In genomic region chr22:29275819-29276565, GRCh38 we compare ENCODE assay signal across 13 cellular contexts. TPM values are rescaled to one million over a fixed set of nuclear protein-coding genes. Genes with fewer than 3 reads are reported as not detected.
DNase-seq lines count a peak whose midpoint lies in the region; ATAC-seq, FAIRE-seq and TF ChIP-seq lines count a peak whose summit lies in the region.
"Had no signal": no experiment of that assay in that cellular context is flagged by ENCODE, and none has a peak within 500 bp of the region (broad histone marks: within the 10 kb centered on the region; RNA-seq: fewer than 3 reads in every experiment).

No MANE protein-coding gene starts in this region.

- CTCF ChIA-PET in HepG2 (lab: Yijun Ruan, JAX; ENCODE audit: low intra/inter-chr PET ratio, low total read pairs) = no interaction called here

- no peaks in the 10 kb centered on the region for H3K9me3 Mint-ChIP-seq in activated naive CD4-positive, alpha-beta T cell treated with anti-CD3 and anti-CD28 coated beads, Interleukin-2, amount 50 U/mL, for 24 hours
- no peaks in the 10 kb centered on the region for H3K9me3 Mint-ChIP-seq in type B pancreatic cell

- H3K4me1 ChIP-seq in adipocyte (ENCODE audit: control insufficient read depth, insufficient read depth, low read length) (peaks cover 53% of the 10 kb centered on the region), HepG2 (ENCODE audit: insufficient read depth, low read length) (peaks cover 60% of the 10 kb centered on the region), MM.1S (ENCODE audit: low read length) (peaks cover 5% of the 10 kb centered on the region; the same call in 1 of the 2 replicates)

- H3K9ac ChIP-seq in adipocyte (ENCODE audit: low read length) (peak overlapping the region; percentile 24), HepG2 (ENCODE audit: insufficient read depth, low read depth, low read length) (no peak overlapping the region), MM.1S (ENCODE audit: low read length) (no peak overlapping the region)

- TF ChIP-seq RAD21 in HepG2 (CRISPR knock-in tag; IDR thresholded peaks at IDR 0.05) = no peak

- intact Hi-C loops in HepG2 (cut with micrococcal nuclease; ENCODE audit: unreplicated experiment) = no loop called here

- ATAC-seq in HepG2 (peak; percentile 48), HG02623 (IDR thresholded peaks at IDR 0.05; ENCODE audit: unreplicated experiment) (no peak)

- TF ChIP-seq EP300 in HepG2 (IDR thresholded peaks at IDR 0.05; ENCODE audit: low read depth in 2 of 2, low read length in 2 of 2) = no peak
- no peak for TF ChIP-seq EP300 in HepG2 (CRISPR knock-in tag; IDR thresholded peaks at IDR 0.05; ENCODE audit: borderline replicate concordance)

- H3K36me3 Mint-ChIP-seq in activated naive CD4-positive, alpha-beta T cell treated with anti-CD3 and anti-CD28 coated beads, Interleukin-2, amount 50 U/mL, for 24 hours = peaks cover 32% of the 10 kb centered on the region
- peaks cover 69% of the 10 kb centered on the region for H3K36me3 Mint-ChIP-seq in type B pancreatic cell

- H3K27me3 ChIP-seq in adipocyte (replicated peaks; ENCODE audit: control insufficient read depth, insufficient read depth, low read length) (no peaks in the 10 kb centered on the region), HepG2 (ENCODE audit: control insufficient read depth in 1 of 2, insufficient read depth in 2 of 2, low read length in 2 of 2) (no peaks in the 10 kb centered on the region), H7 (ENCODE audit: control insufficient read depth, insufficient read depth, low read length) (no peaks in the 10 kb centered on the region), MM.1S (replicated peaks; ENCODE audit: insufficient read depth, low read length) (no peaks in the 10 kb centered on the region)
- H3K27me3 ChIP-seq: esophagus squamous epithelium, ovary had no signal

- TF ChIP-seq CTCF in HepG2 (CRISPR knock-in tag; IDR thresholded peaks at IDR 0.05) = no peak
- no peak for TF ChIP-seq CTCF in type B pancreatic cell (conservative IDR thresholded peaks at IDR 0.05)
- TF ChIP-seq CTCF in MM.1S (IDR thresholded peaks at IDR 0.05; ENCODE audit: low read length) = no peak

- no peaks in the 10 kb centered on the region for H3K27me3 Mint-ChIP-seq in activated naive CD4-positive, alpha-beta T cell treated with anti-CD3 and anti-CD28 coated beads, Interleukin-2, amount 50 U/mL, for 24 hours
- H3K27me3 Mint-ChIP-seq in type B pancreatic cell = no peaks in the 10 kb centered on the region

- H3K79me2 ChIP-seq in HepG2 (ENCODE audit: insufficient read depth, low read length) (peaks cover 89% of the 10 kb centered on the region), MM.1S (ENCODE audit: low read length) (peaks cover 97% of the 10 kb centered on the region)

- H3K27ac ChIP-seq in HepG2 (ENCODE audit: extremely low read length, insufficient read depth, low read length) = peak overlapping the region; percentile 53
- H3K27ac ChIP-seq in MM.1S (ENCODE audit: low read length) = no peak overlapping the region
- H3K27ac ChIP-seq: esophagus squamous epithelium, ovary had no signal

- H3K4me2 ChIP-seq in HepG2 (ENCODE audit: low read depth, low read length) (peak overlapping the region; percentile 37; the same call in 1 of the 2 replicates), MM.1S (ENCODE audit: low read depth, low read length) (no peak overlapping the region)

- no peak overlapping the region for H3K4me3 ChIP-seq in adipocyte (ENCODE audit: low read length)
- H3K4me3 ChIP-seq in HepG2 (replicated peaks in 1 of 3; ENCODE audit: insufficient read depth in 1 of 3, low read depth in 2 of 3, low read length in 3 of 3) = no peak overlapping the region
- no peak overlapping the region for H3K4me3 ChIP-seq in H7 (ENCODE audit: insufficient read depth, low read depth, low read length)
- H3K4me3 ChIP-seq in MM.1S (ENCODE audit: low read length) = no peak overlapping the region
- H3K4me3 ChIP-seq: esophagus squamous epithelium, ovary had no signal

- H3K9me3 ChIP-seq in adipocyte (ENCODE audit: control insufficient read depth, low read length) (no peaks in the 10 kb centered on the region), HepG2 (ENCODE audit: low read length) (no peaks in the 10 kb centered on the region), MM.1S (replicated peaks; ENCODE audit: insufficient read depth, low read length) (no peaks in the 10 kb centered on the region)
- H3K9me3 ChIP-seq: esophagus squamous epithelium, ovary had no signal

- TF ChIP-seq POLR2A in HepG2 (IDR thresholded peaks at IDR 0.05; ENCODE audit: insufficient read depth in 1 of 2, low read depth in 2 of 2, low read length in 2 of 2) = no peak

- no peak for DNase-seq in activated naive CD4-positive, alpha-beta T cell treated with anti-CD3 and anti-CD28 coated beads, Interleukin-2, amount 50 U/mL, for 16 hours
- DNase-seq in adipocyte (ENCODE audit: low read depth) (no peak), HepG2 (ENCODE audit: low spot score) (no peak), type B pancreatic cell (ENCODE audit: extremely low spot score, unreplicated experiment) (no peak), H7 (no peak), MM.1S (no peak)
- DNase-seq: DMS153, esophagus squamous epithelium, NCI-H1694 treated with DMSO at 0.1 percent for 48 hours, NCI-H69, ovary had no signal

- peak overlapping the region; percentile 49 for H3K27ac Mint-ChIP-seq in activated naive CD4-positive, alpha-beta T cell treated with anti-CD3 and anti-CD28 coated beads, Interleukin-2, amount 50 U/mL, for 24 hours
- H3K27ac Mint-ChIP-seq in type B pancreatic cell = peak overlapping the region; percentile 22

- in situ Hi-C loops in HepG2 (cut with HindIII; ENCODE audit: extremely low pct_ligation_motif_present, low pct_unique_long_range_greater_than_20kb) = no loop called here

- H3K36me3 ChIP-seq in adipocyte (ENCODE audit: control insufficient read depth, insufficient read depth, low read length, severe bottlenecking) = peaks cover 89% of the 10 kb centered on the region
- peaks cover 28 to 77% of the 10 kb centered on the region in 2 experiments for H3K36me3 ChIP-seq in HepG2 (replicated peaks in 1 of 2; ENCODE audit: control insufficient read depth in 1 of 2, insufficient read depth in 2 of 2, low read length in 2 of 2)
- peaks cover 55% of the 10 kb centered on the region for H3K36me3 ChIP-seq in H7 (replicated peaks; ENCODE audit: control insufficient read depth, insufficient read depth, low read length)
- H3K36me3 ChIP-seq in MM.1S (replicated peaks; ENCODE audit: insufficient read depth, low read length) = peaks cover 63% of the 10 kb centered on the region
- H3K36me3 ChIP-seq: ovary had no signal

- H2AFZ ChIP-seq in HepG2 (ENCODE audit: low read length) (no peak overlapping the region), MM.1S (ENCODE audit: low read length) (no peak overlapping the region)

- no peak overlapping the region for H3K4me3 Mint-ChIP-seq in activated naive CD4-positive, alpha-beta T cell treated with anti-CD3 and anti-CD28 coated beads, Interleukin-2, amount 50 U/mL, for 24 hours
- peak overlapping the region; percentile 32 for H3K4me3 Mint-ChIP-seq in type B pancreatic cell

- WGBS in HepG2 (ENCODE audit: low lambda C conversion rate) = 52% methylated on average over 3 of the region's 3 CpGs

- BruUV-seq in HepG2 (replicated peaks; lab: Mats Ljungman, UMichigan) = no TSS peak

- no peaks in the 10 kb centered on the region for H3K9me2 ChIP-seq in MM.1S (replicated peaks; ENCODE audit: insufficient read depth, low read length)

- H3K4me1 Mint-ChIP-seq in activated naive CD4-positive, alpha-beta T cell treated with anti-CD3 and anti-CD28 coated beads, Interleukin-2, amount 50 U/mL, for 24 hours = peaks cover 79% of the 10 kb centered on the region
- H3K4me1 Mint-ChIP-seq in type B pancreatic cell (ENCODE audit: unreplicated experiment) = peaks cover 48% of the 10 kb centered on the region

- H3F3A ChIP-seq in MM.1S (ENCODE audit: insufficient read depth, low read length) = no peaks in the 10 kb centered on the region; the same call in 1 of the 2 replicates

- H4K20me1 ChIP-seq in HepG2 (ENCODE audit: insufficient read depth, low read length) = peaks cover 74% of the 10 kb centered on the region
- peaks cover 86% of the 10 kb centered on the region for H4K20me1 ChIP-seq in MM.1S (ENCODE audit: insufficient read depth, low read length)

- no peak for FAIRE-seq in HepG2 (lab: Jason Lieb, UNC)

- POLR2A ChIA-PET in HepG2 (lab: Yijun Ruan, JAX) = interaction anchor here (1.7 kb wide), 1 partner anchor 7 kb away, joined by 4 read pairs; the partner anchor contains the start of gene EWSR1

RNA-seq across cellular contexts. Expression of gene EWSR1, which starts 7.9 kb away (rescaled TPM):
- 167 and 211 TPM in 2 replicates for total RNA-seq in HepG2 (2016; rRNA removed; fragmentation: Illumina TruSeq; extraction: Trizol)
- 28.9 and 32.2 TPM in 2 replicates for total RNA-seq in HepG2 (2016; cell fraction: cytosol; rRNA removed; fragmentation: Illumina TruSeq; extraction: Trizol; ENCODE audit: low read depth)
- 146 and 211 TPM in 2 replicates for total RNA-seq in HepG2 (2016; cell fraction: insoluble cytoplasmic fraction; rRNA removed; fragmentation: Illumina TruSeq; extraction: Trizol)
- total RNA-seq in HepG2 (2016; cell fraction: membrane; rRNA removed; fragmentation: Illumina TruSeq; extraction: Trizol) = 47.2 and 49.1 TPM in 2 replicates
- total RNA-seq in HepG2 (2016; cell fraction: nucleus; rRNA removed; fragmentation: Illumina TruSeq; extraction: Trizol) = 216 and 251 TPM in 2 replicates
- polyA plus RNA-seq in HepG2 (2011; rRNA removed) = 326 and 401 TPM in 2 replicates
- polyA plus RNA-seq in HepG2 (2011; cell fraction: cytosol; rRNA removed) = 202 and 208 TPM in 2 replicates
- 687 and 755 TPM in 2 replicates for polyA plus RNA-seq in HepG2 (2011; cell fraction: nucleus; rRNA removed)
- polyA plus RNA-seq in HepG2 (2012) = 138 and 189 TPM in 2 replicates
- 22.8 and 25.5 TPM in 2 replicates for polyA plus RNA-seq in HepG2 (2016; cell fraction: cytosol; fragmentation: Illumina TruSeq; extraction: Trizol; ENCODE audit: low read depth)
- polyA plus RNA-seq in HepG2 (2016; cell fraction: insoluble cytoplasmic fraction; fragmentation: Illumina TruSeq; extraction: Trizol; ENCODE audit: low read depth) = 183 and 203 TPM in 2 replicates
- 29.2 and 38.3 TPM in 2 replicates for polyA plus RNA-seq in HepG2 (2016; cell fraction: membrane; fragmentation: Illumina TruSeq; extraction: Trizol; ENCODE audit: low read depth)
- polyA plus RNA-seq in HepG2 (2016; cell fraction: nucleus; fragmentation: Illumina TruSeq; extraction: Trizol; ENCODE audit: insufficient read depth, low read depth) = 477 and 502 TPM in 2 replicates
- polyA minus RNA-seq in HepG2 (2011; rRNA and poly(A)+ RNA removed; ENCODE audit: low replicate concordance) = 381 and 574 TPM in 2 replicates
- polyA minus RNA-seq in HepG2 (2011; cell fraction: cytosol; rRNA and poly(A)+ RNA removed) = 103 and 111 TPM in 2 replicates
- 302 and 303 TPM in 2 replicates for polyA minus RNA-seq in HepG2 (2011; cell fraction: nucleus; rRNA and poly(A)+ RNA removed)
- 244 and 347 TPM in 2 replicates for total RNA-seq in type B pancreatic cell (ENCODE audit: low replicate concordance)
- 226 and 229 TPM in 2 replicates for total RNA-seq in H7 (2014; rRNA removed; shearing (Covaris generic))

RNA-seq across cellular contexts. Expression of gene RHBDD3, which starts 8.2 kb away (rescaled TPM):
- total RNA-seq in HepG2 (2016; rRNA removed; fragmentation: Illumina TruSeq; extraction: Trizol) (12.6 and 26.7 TPM in 2 replicates), type B pancreatic cell (ENCODE audit: low replicate concordance) (33.9 and 59.2 TPM in 2 replicates)
- 8.3 and 9.2 TPM in 2 replicates for total RNA-seq in HepG2 (2016; cell fraction: cytosol; rRNA removed; fragmentation: Illumina TruSeq; extraction: Trizol; ENCODE audit: low read depth)
- total RNA-seq in HepG2 (2016; cell fraction: insoluble cytoplasmic fraction; rRNA removed; fragmentation: Illumina TruSeq; extraction: Trizol) = 12.3 and 26.7 TPM in 2 replicates
- total RNA-seq in HepG2 (2016; cell fraction: membrane; rRNA removed; fragmentation: Illumina TruSeq; extraction: Trizol) = 16.9 and 21.6 TPM in 2 replicates
- total RNA-seq in HepG2 (2016; cell fraction: nucleus; rRNA removed; fragmentation: Illumina TruSeq; extraction: Trizol) = 24.7 and 26.9 TPM in 2 replicates
- polyA plus RNA-seq in HepG2 (2011; rRNA removed) = 12.1 and 21.0 TPM in 2 replicates
- 10.6 and 17.9 TPM in 2 replicates for polyA plus RNA-seq in HepG2 (2011; cell fraction: cytosol; rRNA removed)
- 38.6 and 38.8 TPM in 2 replicates for polyA plus RNA-seq in HepG2 (2011; cell fraction: nucleus; rRNA removed)
- 8.5 and 12.8 TPM in 2 replicates for polyA plus RNA-seq in HepG2 (2012)
- polyA plus RNA-seq in HepG2 (2016; cell fraction: cytosol; fragmentation: Illumina TruSeq; extraction: Trizol; ENCODE audit: low read depth) = 6.5 and 10.4 TPM in 2 replicates
- 10.8 and 11.3 TPM in 2 replicates for polyA plus RNA-seq in HepG2 (2016; cell fraction: insoluble cytoplasmic fraction; fragmentation: Illumina TruSeq; extraction: Trizol; ENCODE audit: low read depth)
- 11.9 and 12.6 TPM in 2 replicates for polyA plus RNA-seq in HepG2 (2016; cell fraction: membrane; fragmentation: Illumina TruSeq; extraction: Trizol; ENCODE audit: low read depth)
- polyA plus RNA-seq in HepG2 (2016; cell fraction: nucleus; fragmentation: Illumina TruSeq; extraction: Trizol; ENCODE audit: insufficient read depth, low read depth) = 59.8 and 60.3 TPM in 2 replicates
- 9.9 and 18.2 TPM in 2 replicates for polyA minus RNA-seq in HepG2 (2011; rRNA and poly(A)+ RNA removed; ENCODE audit: low replicate concordance)
- polyA minus RNA-seq in HepG2 (2011; cell fraction: cytosol; rRNA and poly(A)+ RNA removed) = 5.7 and 7.1 TPM in 2 replicates
- polyA minus RNA-seq in HepG2 (2011; cell fraction: nucleus; rRNA and poly(A)+ RNA removed) = 7.7 and 9.3 TPM in 2 replicates
- 71.6 and 76.3 TPM in 2 replicates for total RNA-seq in H7 (2014; rRNA removed; shearing (Covaris generic))

RNA-seq across cellular contexts. Expression of gene GAS2L1, which starts 30.5 kb away (rescaled TPM):
- total RNA-seq in HepG2 (2016; rRNA removed; fragmentation: Illumina TruSeq; extraction: Trizol) (2.6 and 3.3 TPM in 2 replicates), type B pancreatic cell (ENCODE audit: low replicate concordance) (13.5 and 17.2 TPM in 2 replicates)
- total RNA-seq in HepG2 (2016; cell fraction: cytosol; rRNA removed; fragmentation: Illumina TruSeq; extraction: Trizol; ENCODE audit: low read depth) = 3.1 TPM in 2 replicates
- total RNA-seq in HepG2 (2016; cell fraction: insoluble cytoplasmic fraction; rRNA removed; fragmentation: Illumina TruSeq; extraction: Trizol) = 1.9 and 3.4 TPM in 2 replicates
- 6.6 and 6.7 TPM in 2 replicates for total RNA-seq in HepG2 (2016; cell fraction: membrane; rRNA removed; fragmentation: Illumina TruSeq; extraction: Trizol)
- 2.1 and 2.7 TPM in 2 replicates for total RNA-seq in HepG2 (2016; cell fraction: nucleus; rRNA removed; fragmentation: Illumina TruSeq; extraction: Trizol)
- polyA plus RNA-seq in HepG2 (2011; rRNA removed) = 1.8 and 2.2 TPM in 2 replicates
- 1.8 and 3.2 TPM in 2 replicates for polyA plus RNA-seq in HepG2 (2011; cell fraction: cytosol; rRNA removed)
- 6.0 and 8.0 TPM in 2 replicates for polyA plus RNA-seq in HepG2 (2011; cell fraction: nucleus; rRNA removed)
- polyA plus RNA-seq in HepG2 (2012) = 0.98 and 1.3 TPM in 2 replicates
- 4.1 and 4.7 TPM in 2 replicates for polyA plus RNA-seq in HepG2 (2016; cell fraction: cytosol; fragmentation: Illumina TruSeq; extraction: Trizol; ENCODE audit: low read depth)
- 3.4 and 4.4 TPM in 2 replicates for polyA plus RNA-seq in HepG2 (2016; cell fraction: insoluble cytoplasmic fraction; fragmentation: Illumina TruSeq; extraction: Trizol; ENCODE audit: low read depth)
- polyA plus RNA-seq in HepG2 (2016; cell fraction: membrane; fragmentation: Illumina TruSeq; extraction: Trizol; ENCODE audit: low read depth) = 7.9 and 8.8 TPM in 2 replicates
- 5.9 and 7.0 TPM in 2 replicates for polyA plus RNA-seq in HepG2 (2016; cell fraction: nucleus; fragmentation: Illumina TruSeq; extraction: Trizol; ENCODE audit: insufficient read depth, low read depth)
- polyA minus RNA-seq in HepG2 (2011; rRNA and poly(A)+ RNA removed; ENCODE audit: low replicate concordance) = 2.7 and 10.4 TPM in 2 replicates
- 1.5 and 1.6 TPM in 2 replicates for polyA minus RNA-seq in HepG2 (2011; cell fraction: cytosol; rRNA and poly(A)+ RNA removed)
- polyA minus RNA-seq in HepG2 (2011; cell fraction: nucleus; rRNA and poly(A)+ RNA removed) = 1.9 and 3.5 TPM in 2 replicates
- 22.2 and 28.3 TPM in 2 replicates for total RNA-seq in H7 (2014; rRNA removed; shearing (Covaris generic))

RNA-seq across cellular contexts. Expression of gene RASL10A, which starts 39.5 kb away (rescaled TPM):
- total RNA-seq in HepG2 (2016; rRNA removed; fragmentation: Illumina TruSeq; extraction: Trizol) (0.22 TPM in 1 of 2 replicates, not detected in the other), type B pancreatic cell (ENCODE audit: low replicate concordance) (0.62 and 1.5 TPM in 2 replicates)
- not detected in 2 replicates for total RNA-seq in HepG2 (2016; cell fraction: cytosol; rRNA removed; fragmentation: Illumina TruSeq; extraction: Trizol; ENCODE audit: low read depth)
- not detected in 2 replicates for total RNA-seq in HepG2 (2016; cell fraction: insoluble cytoplasmic fraction; rRNA removed; fragmentation: Illumina TruSeq; extraction: Trizol)
- total RNA-seq in HepG2 (2016; cell fraction: membrane; rRNA removed; fragmentation: Illumina TruSeq; extraction: Trizol) = not detected in 2 replicates
- not detected in 2 replicates for total RNA-seq in HepG2 (2016; cell fraction: nucleus; rRNA removed; fragmentation: Illumina TruSeq; extraction: Trizol)
- 0.05 and 0.08 TPM in 2 replicates for polyA plus RNA-seq in HepG2 (2011; rRNA removed)
- polyA plus RNA-seq in HepG2 (2011; cell fraction: cytosol; rRNA removed) = 0.08 and 0.17 TPM in 2 replicates
- 0.40 and 1.6 TPM in 2 replicates for polyA plus RNA-seq in HepG2 (2011; cell fraction: nucleus; rRNA removed)
- not detected in 2 replicates for polyA plus RNA-seq in HepG2 (2012)
- polyA plus RNA-seq in HepG2 (2016; cell fraction: cytosol; fragmentation: Illumina TruSeq; extraction: Trizol; ENCODE audit: low read depth) = not detected in 2 replicates
- polyA plus RNA-seq in HepG2 (2016; cell fraction: insoluble cytoplasmic fraction; fragmentation: Illumina TruSeq; extraction: Trizol; ENCODE audit: low read depth) = not detected in 2 replicates
- polyA plus RNA-seq in HepG2 (2016; cell fraction: membrane; fragmentation: Illumina TruSeq; extraction: Trizol; ENCODE audit: low read depth) = not detected in 2 replicates
- 1.5 TPM in 1 of 2 replicates, not detected in the other for polyA plus RNA-seq in HepG2 (2016; cell fraction: nucleus; fragmentation: Illumina TruSeq; extraction: Trizol; ENCODE audit: insufficient read depth, low read depth)
- 0.09 TPM in 1 of 2 replicates, not detected in the other for polyA minus RNA-seq in HepG2 (2011; rRNA and poly(A)+ RNA removed; ENCODE audit: low replicate concordance)
- polyA minus RNA-seq in HepG2 (2011; cell fraction: cytosol; rRNA and poly(A)+ RNA removed) = not detected in 2 replicates
- not detected in 2 replicates for polyA minus RNA-seq in HepG2 (2011; cell fraction: nucleus; rRNA and poly(A)+ RNA removed)
- 4.2 and 5.1 TPM in 2 replicates for total RNA-seq in H7 (2014; rRNA removed; shearing (Covaris generic))
